Comparison of ENCODE assay signal across 1 cellular context in the genomic region with DNA sequence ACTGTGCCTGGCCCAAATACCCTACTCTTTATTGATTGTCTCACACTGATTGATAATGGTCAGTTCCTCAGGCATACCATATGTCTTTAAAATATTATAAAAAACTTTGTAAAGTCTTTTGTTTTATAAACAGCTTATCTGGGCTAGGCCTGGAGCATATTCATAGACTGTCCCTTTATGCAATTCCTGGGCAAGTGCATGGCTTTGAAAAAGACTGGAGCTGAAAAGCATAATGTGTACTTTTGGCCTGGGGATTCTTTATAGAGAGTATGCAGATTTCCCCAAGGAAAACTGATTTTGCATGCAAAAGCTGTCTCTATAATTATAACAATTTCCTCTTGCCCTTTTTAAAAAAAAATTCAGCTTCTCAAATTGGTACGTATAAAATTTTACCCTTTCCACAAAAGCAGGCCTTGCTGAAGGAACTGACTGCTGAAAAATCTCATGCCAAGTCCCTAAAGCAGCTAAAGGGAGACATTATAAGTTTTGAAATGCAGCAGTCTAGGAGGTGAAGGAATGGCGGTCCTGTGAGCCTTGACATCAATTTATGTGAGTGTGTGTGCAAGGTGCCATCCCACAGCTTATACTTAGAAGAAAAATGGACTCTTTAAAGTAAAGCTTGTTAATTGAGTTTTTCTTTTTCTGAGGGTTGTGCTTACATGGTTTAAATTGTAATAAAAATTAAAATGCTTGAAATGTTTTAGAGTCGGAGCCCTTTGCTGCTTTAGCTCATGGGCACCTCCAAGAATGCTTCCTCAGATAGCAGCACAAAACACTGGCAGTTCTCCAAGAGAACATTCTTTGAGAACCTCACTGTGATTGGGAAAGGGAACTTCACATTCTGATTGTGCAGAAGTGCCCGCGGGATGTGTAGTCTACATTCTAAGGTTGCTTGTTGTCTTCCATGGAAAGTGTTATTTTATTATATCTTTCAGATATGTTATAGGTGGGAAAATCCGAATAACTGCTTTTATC.
TF ChIP-seq lines count a peak whose summit lies in the region.

No MANE protein-coding gene starts in this region.

TF ChIP-seq in GM23338, 12 proteins besides CTCF, POLR2A, EP300 and RAD21 (continued from another document):
- TF ChIP-seq ZNF462 (CRISPR knock-in tag; IDR thresholded peaks at IDR 0.05), result no peak
